23 cellular contexts compared by ENCODE assay signal in the genomic region with DNA sequence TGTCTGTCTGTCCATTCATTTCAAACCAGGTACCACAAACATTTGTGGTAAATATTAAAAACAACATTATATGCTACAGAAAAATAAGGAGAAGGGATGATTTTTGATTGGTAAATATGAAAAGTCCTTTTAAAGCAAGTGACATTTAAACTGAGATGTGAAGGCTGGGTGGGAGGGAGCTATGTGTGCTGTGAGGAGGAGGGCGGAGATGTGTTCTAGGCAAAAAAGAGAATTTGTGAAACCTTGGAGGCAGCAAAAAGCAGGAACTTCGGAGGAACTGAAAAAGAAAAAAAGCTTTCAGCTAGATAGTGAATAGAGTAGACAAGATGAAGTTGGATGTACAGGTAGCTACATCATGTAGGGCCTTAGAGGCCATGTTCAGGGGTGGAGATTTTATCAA. TPM values are rescaled to one million over a fixed set of nuclear protein-coding genes. Genes with fewer than 3 reads are reported as not detected.
DNase-seq lines count a peak whose midpoint lies in the region; ATAC-seq and TF ChIP-seq lines count a peak whose summit lies in the region.
"Had no signal": no experiment of that assay in that cellular context is flagged by ENCODE, and none has a peak within 500 bp of the region (broad histone marks: within the 10 kb centered on the region; RNA-seq: fewer than 3 reads in every experiment).

No MANE protein-coding gene starts in this region.

- H3K4me1 Mint-ChIP-seq in CD8-positive, alpha-beta T cell (ENCODE audit: low read depth), result peaks cover 55% of the 10 kb centered on the region
- peaks cover 45% of the 10 kb centered on the region for H3K4me1 Mint-ChIP-seq in activated CD8-positive, alpha-beta T cell treated with anti-CD3 and anti-CD28 coated beads, Interleukin-2, amount 10 ng/mL, durations not matched to agents 7 days and 5 days (ENCODE audit: low read depth)

- no peak overlapping the region for H2BK15ac ChIP-seq in mesendoderm (replicated peaks; ENCODE audit: low read depth)

- no CpG with 5 or more reads among the region's 2 CpGs for WGBS in mesendoderm (ENCODE audit: extremely low coverage, insufficient coverage, low lambda C conversion rate)

- no peaks in the 10 kb centered on the region for H3K36me3 Mint-ChIP-seq in CD8-positive, alpha-beta T cell
- H3K36me3 Mint-ChIP-seq in activated CD8-positive, alpha-beta T cell treated with anti-CD3 and anti-CD28 coated beads, Interleukin-2, amount 10 ng/mL, durations not matched to agents 7 days and 5 days (ENCODE audit: low read depth), result no peaks in the 10 kb centered on the region
- H3K36me3 Mint-ChIP-seq: type B pancreatic cell had no signal

- intact Hi-C loops in CD8-positive, alpha-beta T cell (cut with DNase I, micrococcal nuclease), result loop anchor here (2.0 to 10.0 kb wide), 3 partner anchors 14 to 1430 kb away; partner anchors contain the start of gene RELL1 (in 1 of the 2)
- intact Hi-C loops in OCI-LY7 (cut with micrococcal nuclease; ENCODE audit: unreplicated experiment), result no loop called here

- no peaks in the 10 kb centered on the region for H3K27me3 Mint-ChIP-seq in CD8-positive, alpha-beta T cell (ENCODE audit: low read depth)
- H3K27me3 Mint-ChIP-seq in activated CD8-positive, alpha-beta T cell treated with anti-CD3 and anti-CD28 coated beads, Interleukin-2, amount 10 ng/mL, durations not matched to agents 7 days and 5 days (ENCODE audit: low read depth), result no peaks in the 10 kb centered on the region
- H3K27me3 Mint-ChIP-seq: type B pancreatic cell had no signal

- no peak overlapping the region for H4K8ac ChIP-seq in mesendoderm (ENCODE audit: low read depth, low read length)

- peak overlapping the region; percentile 57 to 94 (median 86); a peak in 21 of 22 replicates for H3K9ac ChIP-seq in BLaER1 treated with 17β-estradiol and CSF1 and Interleukin-3, amounts not matched to agents 10 nM and 100 nM
- H3K9ac ChIP-seq in mesendoderm (ENCODE audit: low read length), result no peak overlapping the region

- H3K9me2 ChIP-seq in OCI-LY7 (ENCODE audit: insufficient read depth, low read length), result no peaks in the 10 kb centered on the region

- no peak overlapping the region for H3K4ac ChIP-seq in mesendoderm (ENCODE audit: low read depth, low read length)

- H3K4me2 ChIP-seq in BLaER1 treated with 17β-estradiol and CSF1 and Interleukin-3, amounts not matched to agents 10 nM and 100 nM, result peak overlapping the region; percentile 63 to 93 (median 82)
- H3K4me2 ChIP-seq in mesendoderm (ENCODE audit: low read length) (no peak overlapping the region), OCI-LY7 (ENCODE audit: low read length) (no peak overlapping the region)

- BruUV-seq in OCI-LY7 (replicated peaks; lab: Mats Ljungman, UMichigan), result no TSS peak

- H3K27ac ChIP-seq in BLaER1 treated with 17β-estradiol and CSF1 and Interleukin-3, amounts not matched to agents 10 nM and 100 nM, result peak overlapping the region; percentile 90 to 100 (median 98); a peak in 21 of 22 replicates
- no peak overlapping the region for H3K27ac ChIP-seq in CD8-positive, alpha-beta T cell (ENCODE audit: low read depth, low read length)
- peak overlapping the region; percentile 44 for H3K27ac ChIP-seq in layer of hippocampus (ENCODE audit: low read depth, low read length)
- no peak overlapping the region for H3K27ac ChIP-seq in mesendoderm (ENCODE audit: low read depth, low read length)
- H3K27ac ChIP-seq in OCI-LY7 (ENCODE audit: low read depth, low read length, poor library complexity, severe bottlenecking), result no peak overlapping the region
- H3K27ac ChIP-seq: colonic mucosa, lower lobe of right lung, pancreas had no signal

- no peak overlapping the region for H2BK5ac ChIP-seq in mesendoderm (ENCODE audit: low read length)

- no peaks in the 10 kb centered on the region for H3K9me3 Mint-ChIP-seq in CD8-positive, alpha-beta T cell
- no peaks in the 10 kb centered on the region for H3K9me3 Mint-ChIP-seq in activated CD8-positive, alpha-beta T cell treated with anti-CD3 and anti-CD28 coated beads, Interleukin-2, amount 10 ng/mL, durations not matched to agents 7 days and 5 days (ENCODE audit: insufficient read depth)
- H3K9me3 Mint-ChIP-seq: H9, type B pancreatic cell had no signal

- TF ChIP-seq CTCF in CD8-positive, alpha-beta T cell (IDR thresholded peaks at IDR 0.05), result no peak
- no peak for TF ChIP-seq CTCF in OCI-LY7 (conservative IDR thresholded peaks at IDR 0.05; ENCODE audit: low read length)

- H4K5ac ChIP-seq in mesendoderm (ENCODE audit: low read length), result no peak overlapping the region

- H3K4me3 ChIP-seq in BLaER1 treated with 17β-estradiol and CSF1 and Interleukin-3, amounts not matched to agents 10 nM and 100 nM, result peak overlapping the region in 2 of 10 experiments; percentile 1 to 49; a peak in 4 of 20 replicates
- H3K4me3 ChIP-seq in CD8-positive, alpha-beta T cell (ENCODE audit: low read depth, low read length), result no peak overlapping the region
- H3K4me3 ChIP-seq in mesendoderm (ENCODE audit: low read length), result no peak overlapping the region
- no peak overlapping the region for H3K4me3 ChIP-seq in OCI-LY7 (ENCODE audit: low read depth, low read length, poor library complexity, severe bottlenecking)
- H3K4me3 ChIP-seq: colonic mucosa, lower lobe of right lung, pancreas had no signal

- CTCF ChIA-PET in CD8-positive, alpha-beta T cell (lab: Charles Lee), result interaction anchor here (0.6 to 4.5 kb wide), 2 partner anchors 10 to 104 kb away, joined by 3 to 39 read pairs; partner anchors contain the start of gene ARAP2
- CTCF ChIA-PET in activated CD8-positive, alpha-beta T cell treated with anti-CD3 and anti-CD28 coated beads, Interleukin-2, amount 10 ng/mL, durations not matched to agents 7 days and 5 days (lab: Charles Lee), result interaction anchor here (0.7 to 5.1 kb wide), 10 partner anchors 10 to 145 kb away, joined by 3 to 62 read pairs (median 4); partner anchors contain the start of gene ARAP2
- CTCF ChIA-PET in OCI-LY7 (lab: Charles Lee; ENCODE audit: unreplicated experiment), result interaction anchor here (0.8 kb wide), 1 partner anchor 11 kb away, joined by 3 read pairs; no protein-coding TSS in a partner anchor

- no peak overlapping the region for H3K4me3 Mint-ChIP-seq in CD8-positive, alpha-beta T cell
- no peak overlapping the region for H3K4me3 Mint-ChIP-seq in activated CD8-positive, alpha-beta T cell treated with anti-CD3 and anti-CD28 coated beads, Interleukin-2, amount 10 ng/mL, durations not matched to agents 7 days and 5 days
- H3K4me3 Mint-ChIP-seq: H9, type B pancreatic cell had no signal

- no peaks in the 10 kb centered on the region for H3K79me2 ChIP-seq in mesendoderm (ENCODE audit: control insufficient read depth, insufficient read depth, low read length)
- H3K79me2 ChIP-seq in OCI-LY7 (ENCODE audit: insufficient read depth, low read depth, low read length), result no peaks in the 10 kb centered on the region

- peaks cover 57 to 83% (median 66%) of the 10 kb centered on the region in 10 experiments for H3K4me1 ChIP-seq in BLaER1 treated with 17β-estradiol and CSF1 and Interleukin-3, amounts not matched to agents 10 nM and 100 nM
- H3K4me1 ChIP-seq in CD8-positive, alpha-beta T cell (ENCODE audit: insufficient read depth, low read length), result peaks cover 35% of the 10 kb centered on the region
- H3K4me1 ChIP-seq in mesendoderm (ENCODE audit: control insufficient read depth, low read depth, low read length) (no peaks in the 10 kb centered on the region), OCI-LY7 (ENCODE audit: insufficient read depth, low read length, poor library complexity, severe bottlenecking) (peaks cover 25% of the 10 kb centered on the region)
- H3K4me1 ChIP-seq: colonic mucosa, pancreas had no signal

- no peak for DNase-seq in CD8-positive, alpha-beta T cell
- no peak for DNase-seq in activated CD8-positive, alpha-beta T cell treated with anti-CD3 and anti-CD28 coated beads, Interleukin-2, amount 10 ng/mL, durations not matched to agents 7 days and 5 days
- DNase-seq in mesendoderm (no peak), OCI-LY7 (ENCODE audit: low spot score) (no peak), NCI-H2196 treated with DMSO at 0.1 percent for 48 hours (lab: John Stamatoyannopoulos, UW; ENCODE audit: unreplicated experiment) (no peak)
- no peak for DNase-seq in stimulated activated naive CD4-positive, alpha-beta T cell treated with Interleukin-2 at 50 U/mL for 16 hours (lab: John Stamatoyannopoulos, UW)
- DNase-seq: activated CD8-positive, alpha-beta memory T cell treated with anti-CD3 and anti-CD28 coated beads, Interleukin-2, amount 50 U/mL, for 4 hours; activated gamma-delta T cell treated with Interleukin-2 at 50 U/mL for 16 hours; colonic mucosa; H9; islet precursor cell; lower lobe of right lung; NCI-H1092 treated with DMSO at 0.1 percent for 48 hours; pancreas; PC-3; stimulated activated naive CD8-positive, alpha-beta T cell treated with anti-CD3 and anti-CD28 coated beads, Interleukin-15, Interleukin-2, amounts not matched to agents 100 U/mL and 50 U/mL, for 24 hours had no signal

- no peak overlapping the region for H2BK120ac ChIP-seq in mesendoderm (ENCODE audit: low read depth, low read length)

- no peak overlapping the region for H2AK5ac ChIP-seq in mesendoderm (ENCODE audit: low read length)

- no peak overlapping the region for H2AFZ ChIP-seq in OCI-LY7 (ENCODE audit: low read length)

- H3K18ac ChIP-seq in mesendoderm (ENCODE audit: low read length), result no peak overlapping the region

- H3K27ac Mint-ChIP-seq in CD8-positive, alpha-beta T cell, result peak overlapping the region; percentile 75
- peak overlapping the region; percentile 18 for H3K27ac Mint-ChIP-seq in activated CD8-positive, alpha-beta T cell treated with anti-CD3 and anti-CD28 coated beads, Interleukin-2, amount 10 ng/mL, durations not matched to agents 7 days and 5 days
- H3K27ac Mint-ChIP-seq: H9, type B pancreatic cell had no signal

- H3K27me3 ChIP-seq in BLaER1 treated with 17β-estradiol and CSF1 and Interleukin-3, amounts not matched to agents 10 nM and 100 nM, result no peaks in the 10 kb centered on the region
- H3K27me3 ChIP-seq in CD8-positive, alpha-beta T cell (ENCODE audit: insufficient read depth, low read length), result no peaks in the 10 kb centered on the region
- H3K27me3 ChIP-seq in layer of hippocampus (ENCODE audit: control insufficient read depth, insufficient read depth, low read length), result no peaks in the 10 kb centered on the region
- no peaks in the 10 kb centered on the region for H3K27me3 ChIP-seq in mesendoderm (ENCODE audit: insufficient read depth, low read length, poor library complexity)
- H3K27me3 ChIP-seq: colonic mucosa, pancreas had no signal

- H3K36me3 ChIP-seq in BLaER1 treated with 17β-estradiol and CSF1 and Interleukin-3, amounts not matched to agents 10 nM and 100 nM, result no peaks in the 10 kb centered on the region
- no peaks in the 10 kb centered on the region for H3K36me3 ChIP-seq in CD8-positive, alpha-beta T cell (ENCODE audit: insufficient read depth, low read length)
- no peaks in the 10 kb centered on the region for H3K36me3 ChIP-seq in mesendoderm (ENCODE audit: control insufficient read depth, insufficient read depth, low read length)
- no peaks in the 10 kb centered on the region for H3K36me3 ChIP-seq in OCI-LY7 (ENCODE audit: insufficient read depth, low read length)
- H3K36me3 ChIP-seq: colonic mucosa, lower lobe of right lung, pancreas had no signal

- H3K56ac ChIP-seq in mesendoderm (ENCODE audit: low read length), result no peak overlapping the region

- POLR2A ChIA-PET in CD8-positive, alpha-beta T cell (lab: Charles Lee), result interaction anchor here (1.1 to 5.2 kb wide), 4 partner anchors 10 to 63 kb away, joined by 3 to 85 read pairs (median 6); partner anchors contain the start of gene ARAP2
- POLR2A ChIA-PET in activated CD8-positive, alpha-beta T cell treated with anti-CD3 and anti-CD28 coated beads, Interleukin-2, amount 10 ng/mL, durations not matched to agents 7 days and 5 days (lab: Charles Lee), result interaction anchor here (1.4 to 8.4 kb wide), 4 partner anchors 10 to 71 kb away, joined by 4 to 70 read pairs (median 4); partner anchors contain the start of gene ARAP2
- POLR2A ChIA-PET in OCI-LY7 (lab: Charles Lee), result interaction anchor here (1.5 to 4.1 kb wide), 2 partner anchors 10 to 71 kb away, joined by 3 to 40 read pairs; partner anchors contain the start of gene ARAP2

- no peak overlapping the region for H3K23ac ChIP-seq in mesendoderm (ENCODE audit: low read length)

- no peaks in the 10 kb centered on the region for H3K79me1 ChIP-seq in mesendoderm (ENCODE audit: low read length)

- H4K20me1 ChIP-seq in BLaER1 treated with 17β-estradiol and CSF1 and Interleukin-3, amounts not matched to agents 10 nM and 100 nM, result no peaks in the 10 kb centered on the region
- no peaks in the 10 kb centered on the region for H4K20me1 ChIP-seq in OCI-LY7 (ENCODE audit: insufficient read depth, low read length)

- no peak for ATAC-seq in CD8-positive, alpha-beta T cell
- ATAC-seq in activated CD8-positive, alpha-beta T cell treated with anti-CD3 and anti-CD28 coated beads, Interleukin-2, amount 10 ng/mL, durations not matched to agents 7 days and 5 days, result no peak
- ATAC-seq: lower lobe of right lung; pancreas; PC-3; sciatic nerve; stimulated activated naive CD8-positive, alpha-beta T cell treated with anti-CD3 and anti-CD28 coated beads, Interleukin-15, Interleukin-2, amounts not matched to agents 100 U/mL and 50 U/mL, for 24 hours had no signal

- peaks cover 0 to 4% (median 0%) of the 10 kb centered on the region in 11 experiments; a peak in 4 of 22 replicates for H3K9me3 ChIP-seq in BLaER1 treated with 17β-estradiol and CSF1 and Interleukin-3, amounts not matched to agents 10 nM and 100 nM (replicated peaks in 1 of 11)
- H3K9me3 ChIP-seq in CD8-positive, alpha-beta T cell (ENCODE audit: low read length), result no peaks in the 10 kb centered on the region
- no peaks in the 10 kb centered on the region for H3K9me3 ChIP-seq in OCI-LY7 (ENCODE audit: low read length)
- H3K9me3 ChIP-seq: colonic mucosa, lower lobe of right lung, pancreas had no signal

RNA-seq across cellular contexts. Expression of gene ARAP2, which starts 10.0 kb away (rescaled TPM):
- total RNA-seq in CD8-positive, alpha-beta T cell, result 10 to 100 TPM; 91.0 to 95.8 TPM
- 10 to 100 TPM; 34.7 to 35.5 TPM for total RNA-seq in activated CD8-positive, alpha-beta T cell treated with anti-CD3 and anti-CD28 coated beads, Interleukin-2, amount 10 ng/mL, durations not matched to agents 7 days and 5 days
- 1.2 TPM for polyA plus RNA-seq in mesendoderm (2013, experiment 1 of 2)
- 1.2 TPM for polyA plus RNA-seq in mesendoderm (2013, experiment 2 of 2)
- total RNA-seq in OCI-LY7 (2014; rRNA removed; shearing (Covaris generic)), result 8.2 and 8.6 TPM in 2 replicates
- 6.6 and 6.9 TPM in 2 replicates for total RNA-seq in OCI-LY7 (2022)
- total RNA-seq: G401, LHCN-M2 had no signal

RNA-seq across cellular contexts. Expression of gene DTHD1, which starts 27.1 kb away (rescaled TPM):
- total RNA-seq in CD8-positive, alpha-beta T cell, result 1 to 10 TPM; 1.9 to 2.1 TPM
- total RNA-seq in activated CD8-positive, alpha-beta T cell treated with anti-CD3 and anti-CD28 coated beads, Interleukin-2, amount 10 ng/mL, durations not matched to agents 7 days and 5 days, result under 1 TPM; 0.26 TPM
- polyA plus RNA-seq in mesendoderm (2013, experiment 1 of 2), result not detected
- not detected for polyA plus RNA-seq in mesendoderm (2013, experiment 2 of 2)
- not detected in 2 replicates for total RNA-seq in OCI-LY7 (2014; rRNA removed; shearing (Covaris generic))
- total RNA-seq in OCI-LY7 (2022), result not detected in 2 replicates
- total RNA-seq: fibroblast of villous mesenchyme, G401, H9, LHCN-M2, PC-3 had no signal
- polyA plus RNA-seq: pancreas had no signal

Comparison
In these comparisons a context has a peak if more than half of its experiments do, and no peak if none do; other contexts are left out.
1. H3K27ac ChIP-seq: peak in BLaER1 treated with 17β-estradiol and CSF1 and Interleukin-3, amounts not matched to agents 10 nM and 100 nM (11 of 11) and layer of hippocampus (single experiment); none in CD8-positive, alpha-beta T cell (single experiment), mesendoderm (single experiment) and OCI-LY7 (single experiment).
2. H3K4me2 ChIP-seq: peak in BLaER1 treated with 17β-estradiol and CSF1 and Interleukin-3, amounts not matched to agents 10 nM and 100 nM (11 of 11); none in mesendoderm (single experiment) and OCI-LY7 (single experiment).